Comparison of ENCODE assay signal across 2 cellular contexts in the genomic region with DNA sequence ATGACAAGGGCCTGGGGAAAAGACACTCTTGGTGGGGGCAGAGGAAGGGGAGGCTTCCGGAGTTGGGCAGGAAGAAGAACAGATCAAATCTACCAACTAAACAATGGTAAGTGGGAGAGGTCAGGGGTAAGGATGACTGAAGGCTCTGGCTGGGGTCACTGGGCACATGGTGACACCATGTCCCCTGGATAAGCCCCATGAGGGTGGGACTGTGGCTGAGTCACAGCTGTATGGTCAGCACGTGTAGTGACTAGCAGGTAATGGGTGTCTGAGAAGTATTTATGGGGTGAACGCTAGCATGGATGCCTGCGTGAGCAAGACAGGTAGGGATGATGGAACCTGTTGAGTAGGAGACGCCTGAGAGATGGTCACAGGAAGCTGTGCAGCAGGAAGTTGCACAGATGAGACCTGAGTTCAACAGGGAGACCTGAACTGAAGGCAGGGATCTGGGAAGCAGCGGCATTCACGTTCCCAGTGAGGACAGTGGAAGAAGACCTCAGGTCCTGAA.
TF ChIP-seq lines count a peak whose summit lies in the region.

No MANE protein-coding gene starts in this region.

TF ChIP-seq in endothelial cell of umbilical vein, 7 proteins besides CTCF, POLR2A, EP300 and RAD21:
- TF ChIP-seq MYC (IDR thresholded peaks at IDR 0.05; ENCODE audit: low read depth, low read length): no peak
- TF ChIP-seq POLR2AphosphoS5 (IDR thresholded peaks at IDR 0.05; ENCODE audit: insufficient read depth, low read depth, low read length): no peak
- TF ChIP-seq MAX (IDR thresholded peaks at IDR 0.05; ENCODE audit: insufficient read depth, insufficient read length): peak; percentile 17
- peak; percentile 35 for TF ChIP-seq FOS (IDR thresholded peaks at IDR 0.05; ENCODE audit: borderline replicate concordance, insufficient read depth, low read length)
- TF ChIP-seq JUN (IDR thresholded peaks at IDR 0.05; ENCODE audit: borderline replicate concordance, insufficient read depth, insufficient read length, low read depth): peak; percentile 2
- TF ChIP-seq GATA2 (IDR thresholded peaks at IDR 0.05; ENCODE audit: insufficient read depth, insufficient read length, low read depth, low read length): peak; percentile 72
- TF ChIP-seq EZH2 (IDR thresholded peaks at IDR 0.05; ENCODE audit: borderline replicate concordance, low read depth, low read length, severe bottlenecking): no peak
TF ChIP-seq in endothelial cell of umbilical vein: peak in this region for 4.

TF ChIP-seq in SK-N-SH, 30 proteins besides CTCF, POLR2A, EP300 and RAD21:
- no peak for TF ChIP-seq SIN3A (IDR thresholded peaks at IDR 0.05; ENCODE audit: borderline replicate concordance, low read depth, low read length)
- no peak for TF ChIP-seq JUND (IDR thresholded peaks at IDR 0.05)
- TF ChIP-seq GATA2 (CRISPR knock-in tag; IDR thresholded peaks at IDR 0.05): no peak
- TF ChIP-seq TEAD4 (IDR thresholded peaks at IDR 0.05; ENCODE audit: borderline replicate concordance, insufficient read depth): no peak
- TF ChIP-seq TAF1 (IDR thresholded peaks at IDR 0.05; ENCODE audit: borderline replicate concordance, low read depth, low read length): no peak
- TF ChIP-seq CHD2 (IDR thresholded peaks at IDR 0.05; ENCODE audit: low read length, partially characterized antibody): no peak
- no peak for TF ChIP-seq GABPA (IDR thresholded peaks at IDR 0.05; ENCODE audit: low read depth)
- no peak for TF ChIP-seq FOXJ3 (CRISPR knock-in tag; IDR thresholded peaks at IDR 0.05)
- TF ChIP-seq ELF1 (IDR thresholded peaks at IDR 0.05): no peak
- no peak for TF ChIP-seq RXRA (IDR thresholded peaks at IDR 0.05; ENCODE audit: borderline replicate concordance, low read depth)
- no peak for TF ChIP-seq MEF2A (IDR thresholded peaks at IDR 0.05; ENCODE audit: borderline replicate concordance, low read depth)
- TF ChIP-seq EZH2phosphoT487 (IDR thresholded peaks at IDR 0.05; ENCODE audit: borderline replicate concordance, low read depth): no peak
- no peak for TF ChIP-seq ZBTB33 (IDR thresholded peaks at IDR 0.05; ENCODE audit: borderline replicate concordance, low read depth)
- TF ChIP-seq NFIC (IDR thresholded peaks at IDR 0.05; ENCODE audit: borderline replicate concordance): no peak
- TF ChIP-seq MAX (IDR thresholded peaks at IDR 0.05; ENCODE audit: low read depth): no peak
- TF ChIP-seq, protein P1, sequence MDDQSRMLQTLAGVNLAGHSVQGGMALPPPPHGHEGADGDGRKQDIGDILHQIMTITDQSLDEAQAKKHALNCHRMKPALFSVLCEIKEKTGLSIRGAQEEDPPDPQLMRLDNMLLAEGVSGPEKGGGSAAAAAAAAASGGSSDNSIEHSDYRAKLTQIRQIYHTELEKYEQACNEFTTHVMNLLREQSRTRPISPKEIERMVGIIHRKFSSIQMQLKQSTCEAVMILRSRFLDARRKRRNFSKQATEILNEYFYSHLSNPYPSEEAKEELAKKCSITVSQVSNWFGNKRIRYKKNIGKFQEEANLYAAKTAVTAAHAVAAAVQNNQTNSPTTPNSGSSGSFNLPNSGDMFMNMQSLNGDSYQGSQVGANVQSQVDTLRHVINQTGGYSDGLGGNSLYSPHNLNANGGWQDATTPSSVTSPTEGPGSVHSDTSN (IDR thresholded peaks at IDR 0.05): no peak
TF ChIP-seq in SK-N-SH: peak in this region for 0.
